ENCODE assay signal across 12 cellular contexts in the genomic region with DNA sequence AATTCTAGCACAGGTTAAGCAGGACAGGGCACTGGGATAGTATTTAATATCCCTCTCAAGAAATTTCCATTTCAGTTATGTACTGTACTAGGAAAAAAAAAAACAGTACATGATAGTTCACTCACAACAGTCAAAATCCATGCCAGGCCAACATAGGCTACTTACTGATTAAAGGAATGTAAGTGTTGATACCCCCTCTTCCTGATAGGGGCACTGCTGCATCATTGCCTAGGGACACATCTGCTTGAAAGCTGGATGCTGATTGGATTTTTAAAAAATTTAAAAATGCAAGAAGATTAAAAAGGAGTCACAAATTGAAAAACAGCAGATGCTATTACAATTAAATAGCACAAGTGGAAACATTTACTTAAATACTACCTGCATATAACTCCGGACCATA. TPM values are rescaled to one million over a fixed set of nuclear protein-coding genes. Genes with fewer than 3 reads are reported as not detected.
A peak's percentile ranks its signal among the peaks of the same experiment; 100 is the strongest.
DNase-seq lines count a peak whose midpoint lies in the region; ATAC-seq, FAIRE-seq and TF ChIP-seq lines count a peak whose summit lies in the region.
"Had no signal": no experiment of that assay in that cellular context is flagged by ENCODE, and none has a peak within 500 bp of the region (broad histone marks: within the 10 kb centered on the region; RNA-seq: fewer than 3 reads in every experiment).

No MANE protein-coding gene starts in this region.

- no peak overlapping the region for H2BK20ac ChIP-seq in IMR-90 (ENCODE audit: low read depth, low read length)

- peaks cover 22% of the 10 kb centered on the region for H3K36me3 ChIP-seq in IMR-90 (ENCODE audit: control insufficient read depth, insufficient read depth, low read length)
- 0 out of 2 replicates have a peak, but pooled peaks cover 2% of the 10 kb centered on the region for H3K36me3 ChIP-seq in H7 (replicated peaks; ENCODE audit: control insufficient read depth, insufficient read depth, low read length)

- H3K79me1 ChIP-seq in IMR-90 (ENCODE audit: low read depth in 1 of 2, low read length in 2 of 2): peaks cover 1 to 34% of the 10 kb centered on the region in 2 experiments

- DNase-seq in AG09319 (ENCODE audit: extremely low read depth, low read depth) (no peak), IMR-90 (peak; percentile 24), astrocyte of the spinal cord (ENCODE audit: low read depth, low spot score) (no peak), iPS-NIHi11 (ENCODE audit: low spot score) (peak; percentile 35), HTR-8/SVneo (ENCODE audit: insufficient read length, low spot score) (no peak), activated gamma-delta T cell (lab: John Stamatoyannopoulos, UW) (no peak), H7 (no peak)
- DNase-seq: central memory CD4-positive, alpha-beta T cell; GDM1; NCI-H774; spleen had no signal

- H3K4me2 ChIP-seq in IMR-90 (ENCODE audit: low read depth, low read length): no peak overlapping the region

- peak; percentile 40 for TF ChIP-seq RAD21 in IMR-90 (IDR thresholded peaks at IDR 0.05; ENCODE audit: low read length)

- BruUV-seq in IMR-90 (replicated peaks; lab: Mats Ljungman, UMichigan): no TSS peak

- H3K4me3 ChIP-seq in IMR-90 (ENCODE audit: insufficient read depth, low read depth, low read length): no peak overlapping the region
- H3K4me3 ChIP-seq in astrocyte of the spinal cord (ENCODE audit: low read depth, low read length): no peak overlapping the region
- H3K4me3 ChIP-seq in H7 (ENCODE audit: insufficient read depth, low read depth, low read length): no peak overlapping the region
- H3K4me3 ChIP-seq: spleen had no signal

- POLR2A ChIA-PET in IMR-90 (lab: Charles Lee; ENCODE audit: unreplicated experiment): no interaction called here

- H3K4ac ChIP-seq in IMR-90 (ENCODE audit: low read depth, low read length): no peak overlapping the region

- H3K14ac ChIP-seq in IMR-90 (replicated peaks; ENCODE audit: low read depth, low read length): no peak overlapping the region

- no peak overlapping the region for H2AK5ac ChIP-seq in IMR-90 (ENCODE audit: low read depth, low read length)

- no peak overlapping the region for H3K56ac ChIP-seq in IMR-90 (ENCODE audit: extremely low read depth, insufficient read depth, low read length)

- no peak overlapping the region for H2BK5ac ChIP-seq in IMR-90 (ENCODE audit: low read depth, low read length, poor library complexity, severe bottlenecking)

- WGBS in IMR-90 (ENCODE audit: extremely low coverage in 2 of 2, insufficient read length in 1 of 2), 2 experiments: no CpG with 5 or more reads among the region's 1 CpG

- H3K23ac ChIP-seq in IMR-90 (ENCODE audit: low read depth, low read length): no peak overlapping the region

- no peak overlapping the region for H2BK120ac ChIP-seq in IMR-90 (ENCODE audit: low read depth, low read length)

- no peak overlapping the region for H2AFZ ChIP-seq in IMR-90 (replicated peaks; ENCODE audit: low read length, poor library complexity)

- intact Hi-C loops in IMR-90 (cut with micrococcal nuclease): loop anchor here (5.0 kb wide), 1 partner anchor 361 kb away; no protein-coding TSS in a partner anchor

- H2BK15ac ChIP-seq in IMR-90 (ENCODE audit: low read depth, low read length): no peak overlapping the region

- no peak overlapping the region for H3K18ac ChIP-seq in IMR-90 (ENCODE audit: low read depth, low read length)

- H4K20me1 ChIP-seq in IMR-90 (ENCODE audit: insufficient read depth, low read length): no peaks in the 10 kb centered on the region

- H2AK9ac ChIP-seq in IMR-90 (replicated peaks; ENCODE audit: low read depth, low read length, poor library complexity): no peak overlapping the region

- FAIRE-seq in HTR-8/SVneo (lab: Jason Lieb, UNC): no peak

- TF ChIP-seq POLR2A in IMR-90 (IDR thresholded peaks at IDR 0.05; ENCODE audit: low read depth, low read length): no peak

- no peak overlapping the region for H4K91ac ChIP-seq in IMR-90 (ENCODE audit: insufficient read depth, low read depth, low read length)

- no peak overlapping the region for H4K5ac ChIP-seq in IMR-90 (ENCODE audit: low read depth, low read length)

- CTCF ChIA-PET in IMR-90 (lab: Yijun Ruan, JAX): interaction anchor here (0.7 to 1.2 kb wide), 2 partner anchors 14 to 22 kb away, joined by 3 to 4 read pairs; no protein-coding TSS in a partner anchor

- H3K9me3 ChIP-seq in IMR-90 (ENCODE audit: control insufficient read depth, insufficient read depth, low read length): no peaks in the 10 kb centered on the region
- H3K9me3 ChIP-seq: spleen had no signal

- ATAC-seq in IMR-90 (ENCODE audit: low read depth): peak; percentile 32; the same call in 1 of the 2 replicates
- ATAC-seq in HG03439 (IDR thresholded peaks at IDR 0.05; ENCODE audit: unreplicated experiment): no peak

- no peaks in the 10 kb centered on the region for H3K4me1 ChIP-seq in IMR-90 (ENCODE audit: control insufficient read depth, insufficient read depth, low read length)
- H3K4me1 ChIP-seq: spleen had no signal

- no peak overlapping the region for H4K8ac ChIP-seq in IMR-90 (ENCODE audit: low read depth in 2 of 2, low read length in 2 of 2)

- H3K9me1 ChIP-seq in IMR-90 (ENCODE audit: insufficient read depth, low read length): 0 out of 2 replicates have a peak, but pooled peaks cover 2% of the 10 kb centered on the region

- TF ChIP-seq CTCF in AG09319 (IDR thresholded peaks at IDR 0.05; ENCODE audit: low read depth, low read length) (peak; percentile 13), IMR-90 (conservative IDR thresholded peaks at IDR 0.05; ENCODE audit: low read depth, low read length) (peak; percentile 30; the same call in 1 of the 2 replicates), astrocyte of the spinal cord (IDR thresholded peaks at IDR 0.05; ENCODE audit: low read depth, low read length) (peak; percentile 37)

- H3K27me3 ChIP-seq in IMR-90 (ENCODE audit: control insufficient read depth, insufficient read depth, low read length): no peaks in the 10 kb centered on the region
- no peaks in the 10 kb centered on the region for H3K27me3 ChIP-seq in H7 (ENCODE audit: control insufficient read depth, insufficient read depth, low read length)

- H3K27ac ChIP-seq in IMR-90 (ENCODE audit: insufficient read depth, low read length): no peak overlapping the region
- H3K27ac ChIP-seq: spleen had no signal

- in situ Hi-C loops in IMR-90 (cut with MboI; ENCODE audit: low sequenced_read_pairs): no loop called here
- in situ Hi-C loops in astrocyte of the spinal cord (cut with HindIII; ENCODE audit: low sequenced_read_pairs): no loop called here

- dilution Hi-C loops in IMR-90 (cut with HindIII; ENCODE audit: low sequenced_read_pairs, unreplicated experiment): no loop called here

- no peak overlapping the region for H3K9ac ChIP-seq in IMR-90 (ENCODE audit: low read depth, low read length)

TF ChIP-seq in IMR-90, 13 proteins besides CTCF, POLR2A, EP300 and RAD21:
- TF ChIP-seq BHLHE40 (IDR thresholded peaks at IDR 0.05; ENCODE audit: low read depth, low read length) (no peak), SMC3 (IDR thresholded peaks at IDR 0.05; ENCODE audit: low read depth, low read length) (peak; percentile 24; the same call in 1 of the 2 replicates)
TF ChIP-seq in IMR-90: peak in this region for 1.

RNA-seq across cellular contexts. Expression of gene APOL5, which starts 43.4 kb away (rescaled TPM):
- under 0.01 and 0.18 TPM in 2 replicates for total RNA-seq in IMR-90 (2012; rRNA removed)
- 0.15 and 0.19 TPM in 2 replicates for polyA plus RNA-seq in IMR-90 (2012; rRNA removed)
- polyA plus RNA-seq in IMR-90 (2012; cell fraction: cytosol; rRNA removed): 0.15 TPM in 1 of 2 replicates, not detected in the other
- 0.09 and 0.16 TPM in 2 replicates for polyA plus RNA-seq in IMR-90 (2012; cell fraction: nucleus; rRNA removed; ENCODE audit: low replicate concordance)
- not detected in 2 replicates for total RNA-seq in H7 (2014; rRNA removed; shearing (Covaris generic))
- total RNA-seq: spleen had no signal
- polyA plus RNA-seq: spleen had no signal

Comparison
In these comparisons a context has a peak if more than half of its experiments do, and no peak if none do; other contexts are left out.
1. DNase-seq: peak in IMR-90 (single experiment) and iPS-NIHi11 (single experiment); none in AG09319 (single experiment), astrocyte of the spinal cord (single experiment), HTR-8/SVneo (single experiment), activated gamma-delta T cell (single experiment) and H7 (single experiment).
2. Peak in every context shown above with its lines, with median percentiles within 50 percentile points of each other: CTCF ChIP-seq.